ENCODE assay signal across 1 cellular context in genomic region chr11:11618973-11619435, GRCh38.
TF ChIP-seq lines count a peak whose summit lies in the region.

No MANE protein-coding gene starts in this region.

TF ChIP-seq in H1, 55 proteins besides CTCF, POLR2A, EP300 and RAD21 (continued from another document):
- TF ChIP-seq CREB1 (IDR thresholded peaks at IDR 0.05) (no peak), SIX5 (IDR thresholded peaks at IDR 0.05; ENCODE audit: low read depth, low read length) (no peak), ATF2 (IDR thresholded peaks at IDR 0.05; ENCODE audit: low read length) (no peak), RXRA (IDR thresholded peaks at IDR 0.05; ENCODE audit: insufficient read depth, low read depth, low read length) (no peak), ZNF274 (IDR thresholded peaks at IDR 0.05; ENCODE audit: borderline replicate concordance, extremely low read depth, low read length) (no peak), YY1 (IDR thresholded peaks at IDR 0.05; ENCODE audit: low read depth, low read length) (no peak), CBX5 (IDR thresholded peaks at IDR 0.05; ENCODE audit: low read depth, low read length) (no peak), GTF2F1 (IDR thresholded peaks at IDR 0.05; ENCODE audit: borderline replicate concordance, low read depth, low read length) (no peak), SIRT6 (IDR thresholded peaks at IDR 0.05; ENCODE audit: low read length) (no peak), CHD1 (IDR thresholded peaks at IDR 0.05; ENCODE audit: low read depth, low read length) (no peak), SIN3A (conservative IDR thresholded peaks at IDR 0.05 in 1 of 2, IDR thresholded peaks at IDR 0.05 in 1 of 2; ENCODE audit: low read depth in 1 of 2, low read length in 2 of 2) (no peak)
